In genomic region chr11:61954106-61955030, GRCh38 we compare ENCODE assay signal across 1 cellular context.
TF ChIP-seq lines count a peak whose summit lies in the region.

No MANE protein-coding gene starts in this region.

TF ChIP-seq in SK-N-SH treated with all-trans-retinoic acid at 6 μM for 48 hours, 23 proteins besides CTCF, POLR2A, EP300 and RAD21:
- TF ChIP-seq PPARA (CRISPR knock-in tag; IDR thresholded peaks at IDR 0.05; ENCODE audit: borderline replicate concordance): no peak
- TF ChIP-seq OSR1 (CRISPR knock-in tag; IDR thresholded peaks at IDR 0.05): no peak
- no peak for TF ChIP-seq GLIS3 (CRISPR knock-in tag; IDR thresholded peaks at IDR 0.05)
- no peak for TF ChIP-seq ISL1 (CRISPR knock-in tag; IDR thresholded peaks at IDR 0.05)
- TF ChIP-seq ESRRG (CRISPR knock-in tag; IDR thresholded peaks at IDR 0.05): no peak
- no peak for TF ChIP-seq CSDC2 (CRISPR knock-in tag; IDR thresholded peaks at IDR 0.05)
- TF ChIP-seq ZNF8 (CRISPR knock-in tag; IDR thresholded peaks at IDR 0.05): no peak
- TF ChIP-seq CSRNP3 (CRISPR knock-in tag; IDR thresholded peaks at IDR 0.05): no peak
- no peak for TF ChIP-seq TOX (CRISPR knock-in tag; IDR thresholded peaks at IDR 0.05; ENCODE audit: borderline replicate concordance)
- TF ChIP-seq, protein P1, sequence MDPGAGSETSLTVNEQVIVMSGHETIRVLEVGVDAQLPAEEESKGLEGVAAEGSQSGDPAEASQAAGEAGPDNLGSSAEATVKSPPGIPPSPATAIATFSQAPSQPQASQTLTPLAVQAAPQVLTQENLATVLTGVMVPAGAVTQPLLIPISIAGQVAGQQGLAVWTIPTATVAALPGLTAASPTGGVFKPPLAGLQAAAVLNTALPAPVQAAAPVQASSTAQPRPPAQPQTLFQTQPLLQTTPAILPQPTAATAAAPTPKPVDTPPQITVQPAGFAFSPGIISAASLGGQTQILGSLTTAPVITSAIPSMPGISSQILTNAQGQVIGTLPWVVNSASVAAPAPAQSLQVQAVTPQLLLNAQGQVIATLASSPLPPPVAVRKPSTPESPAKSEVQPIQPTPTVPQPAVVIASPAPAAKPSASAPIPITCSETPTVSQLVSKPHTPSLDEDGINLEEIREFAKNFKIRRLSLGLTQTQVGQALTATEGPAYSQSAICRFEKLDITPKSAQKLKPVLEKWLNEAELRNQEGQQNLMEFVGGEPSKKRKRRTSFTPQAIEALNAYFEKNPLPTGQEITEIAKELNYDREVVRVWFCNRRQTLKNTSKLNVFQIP (CRISPR knock-in tag; IDR thresholded peaks at IDR 0.05; ENCODE audit: borderline replicate concordance, low read depth): no peak
- no peak for TF ChIP-seq ZC3H10 (CRISPR knock-in tag; IDR thresholded peaks at IDR 0.05)
- TF ChIP-seq ZNF70 (CRISPR knock-in tag; IDR thresholded peaks at IDR 0.05): no peak
- TF ChIP-seq SNAI2 (CRISPR knock-in tag; IDR thresholded peaks at IDR 0.05): no peak
